34 cellular contexts compared by ENCODE assay signal in the genomic region with DNA sequence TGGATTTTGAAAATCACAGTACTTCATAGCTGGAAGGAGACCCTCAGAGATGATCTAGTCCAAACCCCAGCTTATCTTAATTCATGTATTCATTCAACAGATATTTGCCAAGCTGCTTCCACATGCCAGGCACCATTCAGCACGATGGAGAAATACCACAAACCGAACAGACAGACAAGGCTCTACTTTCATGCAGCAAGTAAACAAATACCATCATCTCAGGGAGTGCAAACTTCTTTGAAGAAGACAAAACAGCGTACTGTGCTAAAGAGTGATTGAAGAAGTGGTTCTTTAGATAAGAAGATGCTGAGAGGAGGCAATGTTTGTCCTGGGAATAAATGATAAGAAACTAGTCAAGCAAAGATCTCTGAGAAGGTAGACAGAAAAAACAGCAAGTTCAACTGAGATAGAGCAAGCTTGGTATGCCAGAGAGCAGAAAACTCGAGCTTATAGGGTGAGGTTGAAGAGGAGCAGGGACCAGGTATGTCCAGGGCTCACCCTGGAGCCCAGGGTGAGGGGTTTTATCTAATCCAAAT.
"Had no signal": no experiment of that assay in that cellular context is flagged by ENCODE, and none has a peak within 500 bp of the region (broad histone marks: within the 10 kb centered on the region; RNA-seq: fewer than 3 reads in every experiment).

No MANE protein-coding gene starts in this region.

- H3K4me3 ChIP-seq: lung, pancreas, prostate gland, sigmoid colon, thoracic aorta, uterus had no signal

- H3K36me3 Mint-ChIP-seq: activated CD4-positive, alpha-beta memory T cell treated with anti-CD3 and anti-CD28 coated beads for 36 hours; activated naive CD4-positive, alpha-beta T cell treated with anti-CD3 and anti-CD28 coated beads, Interleukin-2, amount 10 ng/mL, durations not matched to agents 7 days and 5 days; activated naive CD8-positive, alpha-beta T cell treated with anti-CD3 and anti-CD28 coated beads, Interleukin-2, amount 10 ng/mL, durations not matched to agents 7 days and 5 days; immature natural killer cell; naive B cell; type B pancreatic cell had no signal

- DNase-seq: activated CD4-positive, alpha-beta memory T cell treated with anti-CD3 and anti-CD28 coated beads for 36 hours; activated CD4-positive, alpha-beta T cell treated with anti-CD3 and anti-CD28 coated beads, Interleukin-2, amount 10 ng/mL, durations not matched to agents 24 days and 14 days; activated CD4-positive, CD25-positive, alpha-beta regulatory T cell treated with anti-CD3 and anti-CD28 coated beads, Interleukin-2, amount 50 U/mL, for 72 hours; activated CD8-positive, alpha-beta memory T cell treated with anti-CD3 and anti-CD28 coated beads, Interleukin-2, amount 50 U/mL, for 4 hours; activated gamma-delta T cell; activated naive CD4-positive, alpha-beta T cell treated with anti-CD3 and anti-CD28 coated beads, Interleukin-2, amount 10 ng/mL, durations not matched to agents 7 days and 5 days; activated naive CD8-positive, alpha-beta T cell treated with anti-CD3 and anti-CD28 coated beads, Interleukin-2, amount 10 ng/mL, durations not matched to agents 7 days and 5 days; activated T-cell treated with anti-CD3 and anti-CD28 coated beads, Interleukin-2, amount 50 U/mL, for 1 hour; amygdala; caudate nucleus; endodermal cell; foreskin melanocyte; immature natural killer cell; naive B cell; nephron progenitor cell; pancreas; retina; sigmoid colon; small intestine; stimulated activated CD4-positive, alpha-beta T cell treated with anti-CD3 and anti-CD28 coated beads, Interleukin-2, amount 100 ng/mL, for 24 hours; stimulated activated naive CD8-positive, alpha-beta T cell treated with anti-CD3 and anti-CD28 coated beads, Interleukin-15, Interleukin-2, amounts not matched to agents 100 U/mL and 50 U/mL, for 24 hours; SW 1271; T-helper 17 cell; T1000; uterus had no signal

- H3K9me3 Mint-ChIP-seq: activated CD4-positive, alpha-beta memory T cell treated with anti-CD3 and anti-CD28 coated beads for 36 hours; activated CD4-positive, alpha-beta T cell treated with anti-CD3 and anti-CD28 coated beads, Interleukin-2, amount 10 ng/mL, durations not matched to agents 24 days and 14 days; activated naive CD4-positive, alpha-beta T cell treated with anti-CD3 and anti-CD28 coated beads, Interleukin-2, amount 10 ng/mL, durations not matched to agents 7 days and 5 days; activated naive CD8-positive, alpha-beta T cell treated with anti-CD3 and anti-CD28 coated beads, Interleukin-2, amount 10 ng/mL, durations not matched to agents 7 days and 5 days; activated T-helper 1 cell treated with anti-CD3 and anti-CD28 coated beads, Interleukin-12 subunit alpha, Interleukin-12 subunit beta, Interleukin-2, Interleukin-4 antibody, amounts not matched to agents 30 ng/mL and 10 ng/mL and 1 ng/mL, durations not matched to agents 14 hours and 24 hours and 36 hours; dendritic cell treated with granulocyte-macrophage colony-stimulating factor and Interleukin-4, amounts not matched to agents 40 ng/mL and 50 ng/mL, for 4 days; endodermal cell; nephron progenitor cell; type B pancreatic cell had no signal

- H3K4me1 Mint-ChIP-seq: activated CD4-positive, alpha-beta T cell treated with anti-CD3 and anti-CD28 coated beads, Interleukin-2, amount 10 ng/mL, durations not matched to agents 24 days and 14 days; activated naive CD4-positive, alpha-beta T cell treated with anti-CD3 and anti-CD28 coated beads, Interleukin-2, amount 10 ng/mL, durations not matched to agents 7 days and 5 days; activated naive CD8-positive, alpha-beta T cell treated with anti-CD3 and anti-CD28 coated beads, Interleukin-2, amount 10 ng/mL, durations not matched to agents 7 days and 5 days; immature natural killer cell; naive B cell; nephron progenitor cell; T-helper 17 cell had no signal

- H3K4me3 Mint-ChIP-seq: activated CD4-positive, alpha-beta memory T cell treated with anti-CD3 and anti-CD28 coated beads for 36 hours; activated CD4-positive, alpha-beta T cell treated with anti-CD3 and anti-CD28 coated beads, Interleukin-2, amount 10 ng/mL, durations not matched to agents 24 days and 14 days; activated naive CD4-positive, alpha-beta T cell treated with anti-CD3 and anti-CD28 coated beads, Interleukin-2, amount 10 ng/mL, durations not matched to agents 7 days and 5 days; activated naive CD8-positive, alpha-beta T cell treated with anti-CD3 and anti-CD28 coated beads, Interleukin-2, amount 10 ng/mL, durations not matched to agents 7 days and 5 days; activated T-helper 1 cell treated with anti-CD3 and anti-CD28 coated beads, Interleukin-12 subunit alpha, Interleukin-12 subunit beta, Interleukin-2, Interleukin-4 antibody, amounts not matched to agents 30 ng/mL and 10 ng/mL and 1 ng/mL, durations not matched to agents 14 hours and 24 hours and 36 hours; dendritic cell treated with granulocyte-macrophage colony-stimulating factor and Interleukin-4, amounts not matched to agents 40 ng/mL and 50 ng/mL, for 4 days; endodermal cell; immature natural killer cell; naive B cell; nephron progenitor cell; T-helper 17 cell; type B pancreatic cell had no signal

- H3K27me3 ChIP-seq: neutrophil, pancreas, sigmoid colon, uterus had no signal

- H3K36me3 ChIP-seq: neutrophil, pancreas, prostate gland, sigmoid colon, thoracic aorta, uterus had no signal

- H3K9me3 ChIP-seq: neutrophil, pancreas, prostate gland, sigmoid colon, thoracic aorta, uterus had no signal

- H3K27me3 Mint-ChIP-seq: activated CD4-positive, alpha-beta T cell treated with anti-CD3 and anti-CD28 coated beads, Interleukin-2, amount 10 ng/mL, durations not matched to agents 24 days and 14 days; activated naive CD8-positive, alpha-beta T cell treated with anti-CD3 and anti-CD28 coated beads, Interleukin-2, amount 10 ng/mL, durations not matched to agents 7 days and 5 days had no signal

- ATAC-seq: esophagus mucosa; left lobe of liver; pancreas; stimulated activated naive CD8-positive, alpha-beta T cell treated with anti-CD3 and anti-CD28 coated beads, Interleukin-15, Interleukin-2, amounts not matched to agents 100 U/mL and 50 U/mL, for 24 hours; T-helper 17 cell had no signal

- H3K27ac Mint-ChIP-seq: activated CD4-positive, alpha-beta memory T cell treated with anti-CD3 and anti-CD28 coated beads for 36 hours; activated CD4-positive, alpha-beta T cell treated with anti-CD3 and anti-CD28 coated beads, Interleukin-2, amount 10 ng/mL, durations not matched to agents 24 days and 14 days; activated naive CD4-positive, alpha-beta T cell treated with anti-CD3 and anti-CD28 coated beads, Interleukin-2, amount 10 ng/mL, durations not matched to agents 7 days and 5 days; activated naive CD8-positive, alpha-beta T cell treated with anti-CD3 and anti-CD28 coated beads, Interleukin-2, amount 10 ng/mL, durations not matched to agents 7 days and 5 days; activated T-helper 1 cell treated with anti-CD3 and anti-CD28 coated beads, Interleukin-12 subunit alpha, Interleukin-12 subunit beta, Interleukin-2, Interleukin-4 antibody, amounts not matched to agents 30 ng/mL and 10 ng/mL and 1 ng/mL, durations not matched to agents 14 hours and 24 hours and 36 hours; dendritic cell treated with granulocyte-macrophage colony-stimulating factor and Interleukin-4, amounts not matched to agents 40 ng/mL and 50 ng/mL, for 4 days; endodermal cell; immature natural killer cell; naive B cell; nephron progenitor cell; T-helper 17 cell; type B pancreatic cell had no signal
